In the genomic region with DNA sequence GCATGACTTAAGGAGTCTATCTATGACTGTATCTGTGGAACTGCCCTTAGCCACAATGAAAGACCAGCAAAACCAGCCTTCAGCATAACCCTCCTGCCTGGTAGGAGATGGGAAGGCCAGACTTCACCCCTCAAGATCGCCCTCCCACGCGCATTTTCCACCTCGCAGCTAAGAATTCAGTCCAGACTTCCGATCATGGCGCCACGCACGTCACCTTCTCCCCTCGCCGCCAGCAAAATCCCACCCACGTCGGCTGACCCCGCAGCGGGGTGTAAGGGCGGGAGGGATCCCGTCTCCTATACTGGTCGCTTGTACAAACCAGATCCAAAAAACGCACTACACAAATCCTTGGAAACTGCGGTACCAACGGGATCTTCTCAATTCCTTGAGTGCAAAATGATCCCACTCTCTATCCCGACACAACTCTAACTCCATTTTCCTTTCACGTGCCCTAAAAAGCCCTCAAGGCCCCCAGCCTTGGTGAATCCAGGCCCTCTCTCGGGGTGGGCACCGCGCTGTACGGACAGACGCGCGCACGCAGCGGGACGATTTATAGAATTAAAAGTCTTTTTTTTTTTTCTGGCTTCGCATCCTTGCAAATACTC, we compare ENCODE assay signal across 8 cellular contexts. TPM values are rescaled to one million over a fixed set of nuclear protein-coding genes. Genes with fewer than 3 reads are reported as not detected.
DNase-seq lines count a peak whose midpoint lies in the region; ATAC-seq and TF ChIP-seq lines count a peak whose summit lies in the region.

No MANE protein-coding gene starts in this region.

- H3K4me1 Mint-ChIP-seq in endothelial cell (ENCODE audit: unreplicated experiment): peaks cover 34% of the 10 kb centered on the region
- H3K4me1 Mint-ChIP-seq in mesothelial cell of epicardium: peaks cover 31% of the 10 kb centered on the region

- H3K36me3 Mint-ChIP-seq in endothelial cell (ENCODE audit: low read depth, unreplicated experiment) (peaks cover 23% of the 10 kb centered on the region), mesothelial cell of epicardium (no peaks in the 10 kb centered on the region)

- ATAC-seq in GM19452 (IDR thresholded peaks at IDR 0.05; ENCODE audit: unreplicated experiment): no peak

- no peaks in the 10 kb centered on the region for H3K9me3 Mint-ChIP-seq in endothelial cell (ENCODE audit: unreplicated experiment)
- H3K9me3 Mint-ChIP-seq in mesothelial cell of epicardium: no peaks in the 10 kb centered on the region

- H3K27ac Mint-ChIP-seq in endothelial cell (ENCODE audit: unreplicated experiment): peak overlapping the region; percentile 100
- H3K27ac Mint-ChIP-seq in mesothelial cell of epicardium: peak overlapping the region; percentile 98

- H3K4me3 ChIP-seq in GM12875 (ENCODE audit: low read depth, low read length): peak overlapping the region; percentile 94

- peak overlapping the region; percentile 97 for H3K4me3 Mint-ChIP-seq in endothelial cell (ENCODE audit: unreplicated experiment)
- H3K4me3 Mint-ChIP-seq in mesothelial cell of epicardium: peak overlapping the region; percentile 100

- peak; percentile 54 for DNase-seq in NCI-H226
- peak; percentile 46 for DNase-seq in activated CD8-positive, alpha-beta memory T cell treated with anti-CD3 and anti-CD28 coated beads, Interleukin-2, amount 50 U/mL, for 4 hours
- DNase-seq in endothelial cell (ENCODE audit: low spot score): peak; percentile 70
- DNase-seq in mesothelial cell of epicardium (ENCODE audit: low spot score in 2 of 2, unreplicated experiment in 2 of 2): peak; percentile 40 to 72
- peak; percentile 27 for DNase-seq in stimulated activated CD8-positive, alpha-beta memory T cell treated with anti-CD3 and anti-CD28 coated beads, Interleukin-12 subunit alpha, Interleukin-12 subunit beta, amount 100 ng/mL, for 4 hours (ENCODE audit: low read depth)
- no peak for DNase-seq in mesenteric fat pad (ENCODE audit: low spot score)

- H3K27me3 Mint-ChIP-seq in endothelial cell (ENCODE audit: unreplicated experiment) (peaks cover 24% of the 10 kb centered on the region), mesothelial cell of epicardium (ENCODE audit: low read depth) (no peaks in the 10 kb centered on the region)

- TF ChIP-seq CTCF in GM12875 (IDR thresholded peaks at IDR 0.05; ENCODE audit: borderline replicate concordance, insufficient read depth, low read depth, low read length): no peak
- TF ChIP-seq CTCF in endothelial cell (IDR thresholded peaks at IDR 0.05; ENCODE audit: unreplicated experiment): no peak
- TF ChIP-seq CTCF in mesothelial cell of epicardium (IDR thresholded peaks at IDR 0.05; ENCODE audit: unreplicated experiment): no peak

RNA-seq across cellular contexts. Expression of gene BMPR2, which starts 1.0 kb away (rescaled TPM):
- total RNA-seq in endothelial cell (ENCODE audit: unreplicated experiment): 88.9 TPM
- 75.8 to 81.4 TPM (median 76.5 TPM) in 3 replicates for total RNA-seq in mesothelial cell of epicardium
- 74.9 TPM for total RNA-seq in mesenteric fat pad
